In genomic region chr13:98325724-98326123, GRCh38 we compare ENCODE assay signal across 21 cellular contexts.
DNase-seq lines count a peak whose midpoint lies in the region; ATAC-seq and TF ChIP-seq lines count a peak whose summit lies in the region.
"Had no signal": no experiment of that assay in that cellular context is flagged by ENCODE, and none has a peak within 500 bp of the region (broad histone marks: within the 10 kb centered on the region; RNA-seq: fewer than 3 reads in every experiment).

No MANE protein-coding gene starts in this region.

- no peaks in the 10 kb centered on the region for H3K27me3 Mint-ChIP-seq in MCF 10A (ENCODE audit: insufficient read depth, unreplicated experiment)
- H3K27me3 Mint-ChIP-seq in naive thymus-derived CD4-positive, alpha-beta T cell: peaks cover 6 to 16% (median 11%) of the 10 kb centered on the region in 5 donors
- H3K27me3 Mint-ChIP-seq in activated naive CD4-positive, alpha-beta T cell treated with anti-CD3 and anti-CD28 coated beads for 36 hours (ENCODE audit: low read depth): peaks cover 6% of the 10 kb centered on the region
- peaks cover 6% of the 10 kb centered on the region for H3K27me3 Mint-ChIP-seq in activated CD8-positive, alpha-beta T cell treated with anti-CD3 and anti-CD28 coated beads for 36 hours

- TF ChIP-seq POLR2A in breast epithelium (IDR thresholded peaks at IDR 0.05): no peak

- BruUV-seq in MCF 10A (replicated peaks; lab: Mats Ljungman, UMichigan): no TSS peak

- peak in 1 of 2 donors; percentile 30 for DNase-seq in breast epithelium (ENCODE audit: low spot score in 2 of 2)
- DNase-seq in MCF 10A (ENCODE audit: unreplicated experiment): no peak
- peak; percentile 82 for DNase-seq in NCI-H748 treated with DMSO at 0.1 percent for 48 hours (lab: John Stamatoyannopoulos, UW)
- peak; percentile 43 for DNase-seq in left kidney (ENCODE audit: low read depth, low spot score)
- DNase-seq in naive thymus-derived CD4-positive, alpha-beta T cell: no peak
- DNase-seq in activated naive CD4-positive, alpha-beta T cell treated with anti-CD3 and anti-CD28 coated beads for 36 hours: no peak
- no peak for DNase-seq in activated CD8-positive, alpha-beta T cell treated with anti-CD3 and anti-CD28 coated beads for 36 hours
- DNase-seq: activated CD4-positive, alpha-beta T cell treated with anti-CD3 and anti-CD28 coated beads for 48 hours; activated gamma-delta T cell treated with Interleukin-2 at 50 U/mL for 16 hours; amniotic stem cell; effector CD8-positive, alpha-beta T cell; esophagus squamous epithelium; glutamatergic neuron; lower lobe of right lung; NCI-H2171; NK-92 treated with Interleukin-12 subunit alpha and Interleukin-12 subunit beta, amount 100 ng/mL, for 24 hours; posterior cingulate gyrus; spleen had no signal

- no peaks in the 10 kb centered on the region for H3K9me3 ChIP-seq in breast epithelium
- H3K9me3 ChIP-seq in naive thymus-derived CD4-positive, alpha-beta T cell (ENCODE audit: control insufficient read depth in 2 of 3, low read length in 3 of 3): no peaks in the 10 kb centered on the region
- H3K9me3 ChIP-seq: esophagus squamous epithelium, lower lobe of right lung, spleen had no signal

- intact Hi-C loops in breast epithelium (cut with DNase I; ENCODE audit: low total_unique reads) (no loop called here), MCF 10A (cut with micrococcal nuclease) (no loop called here)
- intact Hi-C loops in naive thymus-derived CD4-positive, alpha-beta T cell (cut with micrococcal nuclease): no loop called here
- intact Hi-C loops in activated naive CD4-positive, alpha-beta T cell treated with anti-CD3 and anti-CD28 coated beads for 36 hours (cut with micrococcal nuclease): no loop called here
- intact Hi-C loops in activated CD8-positive, alpha-beta T cell treated with anti-CD3 and anti-CD28 coated beads for 36 hours (cut with micrococcal nuclease): no loop called here

- no peaks in the 10 kb centered on the region for H3K36me3 ChIP-seq in breast epithelium
- no peaks in the 10 kb centered on the region for H3K36me3 ChIP-seq in naive thymus-derived CD4-positive, alpha-beta T cell (ENCODE audit: control insufficient read depth in 2 of 3, insufficient read depth in 3 of 3, low read length in 3 of 3)
- H3K36me3 ChIP-seq: esophagus squamous epithelium, lower lobe of right lung, spleen had no signal

- TF ChIP-seq CTCF in breast epithelium (IDR thresholded peaks at IDR 0.05): no peak
- no peak for TF ChIP-seq CTCF in MCF 10A (IDR thresholded peaks at IDR 0.05; ENCODE audit: unreplicated experiment)
- no peak for TF ChIP-seq CTCF in activated CD8-positive, alpha-beta T cell treated with anti-CD3 and anti-CD28 coated beads for 36 hours (IDR thresholded peaks at IDR 0.05)

- H3K4me1 Mint-ChIP-seq in MCF 10A (ENCODE audit: insufficient read depth, unreplicated experiment): peaks cover 7% of the 10 kb centered on the region
- no peaks in the 10 kb centered on the region for H3K4me1 Mint-ChIP-seq in naive thymus-derived CD4-positive, alpha-beta T cell
- no peaks in the 10 kb centered on the region for H3K4me1 Mint-ChIP-seq in activated naive CD4-positive, alpha-beta T cell treated with anti-CD3 and anti-CD28 coated beads for 36 hours (ENCODE audit: low read depth)
- no peaks in the 10 kb centered on the region for H3K4me1 Mint-ChIP-seq in activated CD8-positive, alpha-beta T cell treated with anti-CD3 and anti-CD28 coated beads for 36 hours (ENCODE audit: low read depth)
- H3K4me1 Mint-ChIP-seq: central memory CD8-positive, alpha-beta T cell had no signal

- H3K4me3 ChIP-seq in breast epithelium: no peak overlapping the region
- H3K4me3 ChIP-seq in naive thymus-derived CD4-positive, alpha-beta T cell (ENCODE audit: low read length): no peak overlapping the region
- H3K4me3 ChIP-seq: esophagus squamous epithelium, lower lobe of right lung, spleen had no signal

- H3K4me3 Mint-ChIP-seq in MCF 10A (ENCODE audit: unreplicated experiment): no peak overlapping the region
- no peak overlapping the region for H3K4me3 Mint-ChIP-seq in naive thymus-derived CD4-positive, alpha-beta T cell
- H3K4me3 Mint-ChIP-seq in activated naive CD4-positive, alpha-beta T cell treated with anti-CD3 and anti-CD28 coated beads for 36 hours: no peak overlapping the region
- no peak overlapping the region for H3K4me3 Mint-ChIP-seq in activated CD8-positive, alpha-beta T cell treated with anti-CD3 and anti-CD28 coated beads for 36 hours
- H3K4me3 Mint-ChIP-seq: central memory CD8-positive, alpha-beta T cell had no signal

- peak overlapping the region; percentile 46 to 64 for H3K27ac ChIP-seq in breast epithelium
- H3K27ac ChIP-seq in naive thymus-derived CD4-positive, alpha-beta T cell (ENCODE audit: low read depth, low read length): no peak overlapping the region
- H3K27ac ChIP-seq: C4-2B, esophagus squamous epithelium, lower lobe of right lung, spleen had no signal

- H3K36me3 Mint-ChIP-seq in MCF 10A (ENCODE audit: insufficient read depth, unreplicated experiment): no peaks in the 10 kb centered on the region
- no peaks in the 10 kb centered on the region for H3K36me3 Mint-ChIP-seq in naive thymus-derived CD4-positive, alpha-beta T cell
- H3K36me3 Mint-ChIP-seq in activated naive CD4-positive, alpha-beta T cell treated with anti-CD3 and anti-CD28 coated beads for 36 hours (ENCODE audit: low read depth): no peaks in the 10 kb centered on the region
- no peaks in the 10 kb centered on the region for H3K36me3 Mint-ChIP-seq in activated CD8-positive, alpha-beta T cell treated with anti-CD3 and anti-CD28 coated beads for 36 hours (ENCODE audit: low read depth)

- ATAC-seq in GM21381 (IDR thresholded peaks at IDR 0.05; ENCODE audit: unreplicated experiment): no peak
- ATAC-seq in naive thymus-derived CD4-positive, alpha-beta T cell: no peak
- no peak for ATAC-seq in activated CD8-positive, alpha-beta T cell treated with anti-CD3 and anti-CD28 coated beads for 36 hours
- ATAC-seq: lower lobe of right lung had no signal

- no peaks in the 10 kb centered on the region for H3K9me3 Mint-ChIP-seq in MCF 10A (ENCODE audit: unreplicated experiment)
- no peaks in the 10 kb centered on the region for H3K9me3 Mint-ChIP-seq in naive thymus-derived CD4-positive, alpha-beta T cell
- H3K9me3 Mint-ChIP-seq in activated naive CD4-positive, alpha-beta T cell treated with anti-CD3 and anti-CD28 coated beads for 36 hours: no peaks in the 10 kb centered on the region
- H3K9me3 Mint-ChIP-seq in activated CD8-positive, alpha-beta T cell treated with anti-CD3 and anti-CD28 coated beads for 36 hours: no peaks in the 10 kb centered on the region
- H3K9me3 Mint-ChIP-seq: central memory CD8-positive, alpha-beta T cell had no signal

- CTCF ChIA-PET in MCF 10A (lab: Yijun Ruan, JAX): interaction anchor here (0.6 to 0.9 kb wide), 2 partner anchors 11 to 18 kb away, joined by 4 read pairs; no protein-coding TSS in a partner anchor
- CTCF ChIA-PET in naive thymus-derived CD4-positive, alpha-beta T cell (lab: Charles Lee): no interaction called here
- CTCF ChIA-PET in activated naive CD4-positive, alpha-beta T cell treated with anti-CD3 and anti-CD28 coated beads for 36 hours (lab: Charles Lee): no interaction called here
- CTCF ChIA-PET in activated CD8-positive, alpha-beta T cell treated with anti-CD3 and anti-CD28 coated beads for 36 hours (lab: Charles Lee): no interaction called here

- POLR2A ChIA-PET in MCF 10A (lab: Yijun Ruan, JAX): no interaction called here
- POLR2A ChIA-PET in naive thymus-derived CD4-positive, alpha-beta T cell (lab: Charles Lee): no interaction called here
- POLR2A ChIA-PET in activated CD8-positive, alpha-beta T cell treated with anti-CD3 and anti-CD28 coated beads for 36 hours (lab: Charles Lee): no interaction called here

- H3K27me3 ChIP-seq in breast epithelium: no peaks in the 10 kb centered on the region
- H3K27me3 ChIP-seq in naive thymus-derived CD4-positive, alpha-beta T cell (ENCODE audit: control insufficient read depth in 2 of 2, insufficient read depth in 2 of 2, low read length in 2 of 2): no peaks in the 10 kb centered on the region
- H3K27me3 ChIP-seq: esophagus squamous epithelium, spleen had no signal

- H3K27ac Mint-ChIP-seq in MCF 10A (ENCODE audit: low read depth, unreplicated experiment): no peak overlapping the region
- H3K27ac Mint-ChIP-seq in naive thymus-derived CD4-positive, alpha-beta T cell: no peak overlapping the region
- H3K27ac Mint-ChIP-seq in activated naive CD4-positive, alpha-beta T cell treated with anti-CD3 and anti-CD28 coated beads for 36 hours: no peak overlapping the region
- H3K27ac Mint-ChIP-seq in activated CD8-positive, alpha-beta T cell treated with anti-CD3 and anti-CD28 coated beads for 36 hours: no peak overlapping the region

- H3K4me1 ChIP-seq in breast epithelium: peaks cover 0 to 4% of the 10 kb centered on the region in 2 donors
- no peaks in the 10 kb centered on the region for H3K4me1 ChIP-seq in naive thymus-derived CD4-positive, alpha-beta T cell (ENCODE audit: control insufficient read depth in 2 of 2, insufficient read depth in 2 of 2, low read length in 2 of 2)

Comparison
In these comparisons a context has a peak if more than half of its experiments do, and no peak if none do; other contexts are left out.
1. DNase-seq: peak in NCI-H748 treated with DMSO at 0.1 percent for 48 hours (single experiment) and left kidney (single experiment); none in MCF 10A (single experiment), naive thymus-derived CD4-positive, alpha-beta T cell (0 of 9), activated naive CD4-positive, alpha-beta T cell treated with anti-CD3 and anti-CD28 coated beads for 36 hours (single experiment) and activated CD8-positive, alpha-beta T cell treated with anti-CD3 and anti-CD28 coated beads for 36 hours (single experiment).